ENCODE assay signal across 20 cellular contexts in the genomic region with DNA sequence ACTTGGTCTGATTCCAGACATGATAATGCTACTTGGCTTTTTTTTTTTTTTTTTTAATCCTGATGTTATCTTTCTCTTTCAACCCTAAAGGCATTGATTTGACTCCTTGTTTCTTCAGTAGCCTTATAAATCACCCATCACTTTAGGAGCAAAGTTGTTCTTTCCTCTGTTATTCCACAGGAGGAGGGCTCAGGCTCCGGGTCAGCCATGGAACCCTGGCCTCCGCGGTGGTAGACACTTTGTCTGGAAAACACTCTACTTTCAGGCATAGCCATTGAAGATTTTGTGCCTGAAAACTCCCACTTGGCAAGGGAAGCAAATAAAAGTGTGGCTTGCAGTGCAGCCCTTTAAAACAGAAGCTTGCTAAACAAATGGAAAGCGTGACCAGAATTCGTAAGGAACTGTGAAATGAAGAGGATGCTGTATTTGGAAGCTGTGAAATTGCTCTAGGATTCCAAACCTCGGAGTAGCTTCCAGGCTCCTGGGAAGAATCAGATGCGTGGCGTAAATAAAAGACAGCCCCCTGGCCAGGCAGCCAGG. TPM values are rescaled to one million over a fixed set of nuclear protein-coding genes. Genes with fewer than 3 reads are reported as not detected.
A peak's percentile ranks its signal among the peaks of the same experiment; 100 is the strongest.
DNase-seq lines count a peak whose midpoint lies in the region; FAIRE-seq and TF ChIP-seq lines count a peak whose summit lies in the region.
"Had no signal": no experiment of that assay in that cellular context is flagged by ENCODE, and none has a peak within 500 bp of the region (broad histone marks: within the 10 kb centered on the region; RNA-seq: fewer than 3 reads in every experiment).

No MANE protein-coding gene starts in this region.

- peaks cover 48% of the 10 kb centered on the region for H3K36me3 Mint-ChIP-seq in Calu3 (ENCODE audit: insufficient read depth, unreplicated experiment)
- H3K36me3 Mint-ChIP-seq: CD8-positive, alpha-beta memory T cell had no signal

- no peak overlapping the region for H3K4me2 ChIP-seq in osteoblast (ENCODE audit: insufficient read depth, low read length)
- H3K4me2 ChIP-seq: BLaER1 treated with 17β-estradiol and CSF1 and Interleukin-3, amounts not matched to agents 10 nM and 100 nM had no signal

- no peaks in the 10 kb centered on the region for H3K4me1 Mint-ChIP-seq in Calu3 (ENCODE audit: low read depth, unreplicated experiment)
- H3K4me1 Mint-ChIP-seq: CD8-positive, alpha-beta memory T cell had no signal

- TF ChIP-seq POLR2A in H54 (IDR thresholded peaks at IDR 0.05; ENCODE audit: low read depth, low read length), result no peak

- no peaks in the 10 kb centered on the region for H3K36me3 ChIP-seq in osteoblast (ENCODE audit: insufficient read depth, low read length)
- H3K36me3 ChIP-seq: BLaER1 treated with 17β-estradiol and CSF1 and Interleukin-3, amounts not matched to agents 10 nM and 100 nM had no signal

- DNase-seq in Calu3 (no peak), astrocyte of the hippocampus (ENCODE audit: low read depth, low spot score) (peak; percentile 35), medulla oblongata (ENCODE audit: extremely low spot score) (peak; percentile 50), osteoblast (ENCODE audit: insufficient read length, low spot score, missing footprints) (peak; percentile 50), GM19239 (ENCODE audit: insufficient read length, low spot score) (no peak), H54 (ENCODE audit: insufficient read length, low spot score) (no peak), NCI-H1105 (lab: John Stamatoyannopoulos, UW) (no peak), NCI-H2029 (lab: John Stamatoyannopoulos, UW) (no peak)
- DNase-seq: CD8-positive, alpha-beta memory T cell; H7; NCI-H1105 treated with DMSO at 0.1 percent for 48 hours; NCI-H187; NCI-H2171; NCI-H446 treated with DMSO at 0.1 percent for 48 hours; OCI-M1; SHP77 treated with DMSO at 0.1 percent for 48 hours had no signal

- H2AFZ ChIP-seq in osteoblast (ENCODE audit: low read length), result no peak overlapping the region

- no peaks in the 10 kb centered on the region for H3K9me3 ChIP-seq in osteoblast (ENCODE audit: low read depth, low read length)
- H3K9me3 ChIP-seq: BLaER1 treated with 17β-estradiol and CSF1 and Interleukin-3, amounts not matched to agents 10 nM and 100 nM had no signal

- no peak overlapping the region for H3K27ac ChIP-seq in osteoblast (ENCODE audit: low read depth, low read length)
- H3K27ac ChIP-seq: BLaER1 treated with 17β-estradiol and CSF1 and Interleukin-3, amounts not matched to agents 10 nM and 100 nM had no signal

- no peaks in the 10 kb centered on the region for H3K27me3 Mint-ChIP-seq in Calu3 (ENCODE audit: unreplicated experiment)

- H3K27ac Mint-ChIP-seq in Calu3 (ENCODE audit: unreplicated experiment), result peak overlapping the region; percentile 33
- H3K27ac Mint-ChIP-seq: CD8-positive, alpha-beta memory T cell had no signal

- H3K4me3 Mint-ChIP-seq in Calu3 (ENCODE audit: low read depth, unreplicated experiment), result no peak overlapping the region
- H3K4me3 Mint-ChIP-seq: CD8-positive, alpha-beta memory T cell had no signal

- H3K4me3 ChIP-seq in osteoblast (ENCODE audit: insufficient read depth, low read length), result no peak overlapping the region
- H3K4me3 ChIP-seq: BLaER1 treated with 17β-estradiol and CSF1 and Interleukin-3, amounts not matched to agents 10 nM and 100 nM had no signal

- intact Hi-C loops in Calu3 (cut with micrococcal nuclease; ENCODE audit: unreplicated experiment), result no loop called here

- no TSS peak for BruUV-seq in Calu3 (replicated peaks; lab: Mats Ljungman, UMichigan)

- H4K20me1 ChIP-seq in osteoblast (ENCODE audit: insufficient read depth, low read length), result no peaks in the 10 kb centered on the region

- FAIRE-seq in GM19239 (lab: Jason Lieb, UNC) (no peak), H54 (lab: Jason Lieb, UNC) (no peak)
- FAIRE-seq: A204.1, GM12892 had no signal

- no peaks in the 10 kb centered on the region for H3K9me3 Mint-ChIP-seq in Calu3 (ENCODE audit: low read depth, unreplicated experiment)
- H3K9me3 Mint-ChIP-seq: CD8-positive, alpha-beta memory T cell had no signal

- H3K4me1 ChIP-seq in osteoblast (ENCODE audit: insufficient read depth, low read length), result no peaks in the 10 kb centered on the region
- H3K4me1 ChIP-seq: BLaER1 treated with 17β-estradiol and CSF1 and Interleukin-3, amounts not matched to agents 10 nM and 100 nM had no signal

- H3K79me2 ChIP-seq in osteoblast (ENCODE audit: insufficient read depth, low read length), result no peaks in the 10 kb centered on the region

- TF ChIP-seq CTCF in Calu3 (IDR thresholded peaks at IDR 0.05; ENCODE audit: unreplicated experiment) (no peak), osteoblast (IDR thresholded peaks at IDR 0.05; ENCODE audit: extremely low read depth, low read depth, low read length) (no peak)

- CTCF ChIA-PET in Calu3 (lab: Charles Lee), result no interaction called here

- H3K27me3 ChIP-seq in osteoblast (ENCODE audit: insufficient read depth, low read length), result no peaks in the 10 kb centered on the region
- H3K27me3 ChIP-seq: BLaER1 treated with 17β-estradiol and CSF1 and Interleukin-3, amounts not matched to agents 10 nM and 100 nM had no signal

RNA-seq across cellular contexts. Expression of a gene that starts 44.9 kb away (rescaled TPM):
- total RNA-seq in Calu3 (2022), result 124 and 127 TPM in 2 replicates
- total RNA-seq in osteoblast, result 0.29 and 0.36 TPM in 2 replicates
- total RNA-seq: RPMI7951 had no signal

Comparison
In these comparisons a context has a peak if more than half of its experiments do, and no peak if none do; other contexts are left out.
1. DNase-seq: peak in astrocyte of the hippocampus (single experiment), medulla oblongata (single experiment) and osteoblast (single experiment); none in Calu3 (single experiment), GM19239 (single experiment), H54 (single experiment), NCI-H1105 (single experiment) and NCI-H2029 (single experiment).
2. RNA of a gene that starts 44.9 kb away (total RNA-seq): 124 to 127 TPM in Calu3; 0.29 to 0.36 TPM in osteoblast; every median in the first group is over 10 times any median in the second.